11 cellular contexts compared by ENCODE assay signal in genomic region chr3:149654188-149654601, GRCh38. TPM values are rescaled to one million over a fixed set of nuclear protein-coding genes. Genes with fewer than 3 reads are reported as not detected.
DNase-seq lines count a peak whose midpoint lies in the region; ATAC-seq and TF ChIP-seq lines count a peak whose summit lies in the region.
"Had no signal": no experiment of that assay in that cellular context is flagged by ENCODE, and none has a peak within 500 bp of the region (broad histone marks: within the 10 kb centered on the region; RNA-seq: fewer than 3 reads in every experiment).

No MANE protein-coding gene starts in this region.

- H3K27ac ChIP-seq in HUES6 (ENCODE audit: low read depth, low read length), result no peak overlapping the region
- H3K27ac ChIP-seq in thoracic aorta, result peak overlapping the region; percentile 42 to 97

- H3K9me3 Mint-ChIP-seq in activated naive CD4-positive, alpha-beta T cell treated with anti-CD3 and anti-CD28 coated beads for 36 hours, result no peaks in the 10 kb centered on the region
- H3K9me3 Mint-ChIP-seq: central memory CD8-positive, alpha-beta T cell had no signal

- peak; percentile 45 for DNase-seq in astrocyte of the spinal cord (ENCODE audit: low read depth, low spot score)
- peak; percentile 46 for DNase-seq in kidney tubule cell (ENCODE audit: low spot score)
- no peak for DNase-seq in thoracic aorta (ENCODE audit: low spot score)
- no peak for DNase-seq in GM13977 (ENCODE audit: low spot score)
- DNase-seq in activated naive CD4-positive, alpha-beta T cell treated with anti-CD3 and anti-CD28 coated beads for 36 hours, result no peak
- no peak for DNase-seq in midbrain (lab: John Stamatoyannopoulos, UW)
- DNase-seq: activated CD8-positive, alpha-beta memory T cell treated with anti-CD3 and anti-CD28 coated beads for 24 hours; SHP77 treated with DMSO at 0.1 percent for 48 hours had no signal

- intact Hi-C loops in activated naive CD4-positive, alpha-beta T cell treated with anti-CD3 and anti-CD28 coated beads for 36 hours (cut with micrococcal nuclease), result no loop called here

- peaks cover 58% of the 10 kb centered on the region for H3K27me3 Mint-ChIP-seq in activated naive CD4-positive, alpha-beta T cell treated with anti-CD3 and anti-CD28 coated beads for 36 hours (ENCODE audit: low read depth)

- in situ Hi-C loops in astrocyte of the spinal cord (cut with HindIII; ENCODE audit: low sequenced_read_pairs), result no loop called here
- in situ Hi-C loops in GM13977 (cut with MboI; ENCODE audit: low pct_unique_long_range_greater_than_20kb, low sequenced_read_pairs, unreplicated experiment), result no loop called here

- H3K4me1 ChIP-seq in HUES6 (ENCODE audit: control insufficient read depth, insufficient read depth, low read length) (peaks cover 32% of the 10 kb centered on the region), thoracic aorta (ENCODE audit: control insufficient read depth in 1 of 2, low read depth in 2 of 2) (peaks cover 17 to 70% of the 10 kb centered on the region in 2 donors)

- H3K36me3 ChIP-seq in HUES6 (ENCODE audit: control insufficient read depth, insufficient read depth, low read length), result peaks cover 47% of the 10 kb centered on the region
- peaks cover 2% of the 10 kb centered on the region for H3K36me3 ChIP-seq in thoracic aorta

- H3K4me3 Mint-ChIP-seq in activated naive CD4-positive, alpha-beta T cell treated with anti-CD3 and anti-CD28 coated beads for 36 hours, result no peak overlapping the region
- H3K4me3 Mint-ChIP-seq: central memory CD8-positive, alpha-beta T cell had no signal

- TF ChIP-seq CTCF in astrocyte of the spinal cord (IDR thresholded peaks at IDR 0.05; ENCODE audit: low read depth, low read length) (no peak), thoracic aorta (IDR thresholded peaks at IDR 0.05) (no peak), GM13977 (IDR thresholded peaks at IDR 0.05; ENCODE audit: extremely low read depth, insufficient read depth, missing control alignments) (no peak)

- H3K4me1 Mint-ChIP-seq in activated naive CD4-positive, alpha-beta T cell treated with anti-CD3 and anti-CD28 coated beads for 36 hours (ENCODE audit: low read depth), result peaks cover 11% of the 10 kb centered on the region

- H3K27ac Mint-ChIP-seq in activated naive CD4-positive, alpha-beta T cell treated with anti-CD3 and anti-CD28 coated beads for 36 hours, result no peak overlapping the region

- H3K9ac ChIP-seq in HUES6 (ENCODE audit: low read length), result no peak overlapping the region

- H3K27me3 ChIP-seq in HUES6 (ENCODE audit: control insufficient read depth, insufficient read depth, low read length), result no peaks in the 10 kb centered on the region
- no peaks in the 10 kb centered on the region for H3K27me3 ChIP-seq in thoracic aorta (replicated peaks; ENCODE audit: insufficient read depth)

- H3K4me3 ChIP-seq in HUES6 (ENCODE audit: low read depth, low read length) (peak overlapping the region; percentile 23; the same call in 1 of the 2 replicates), astrocyte of the spinal cord (ENCODE audit: low read depth, low read length) (peak overlapping the region; percentile 66), thoracic aorta (peak overlapping the region; percentile 90)

- CTCF ChIA-PET in activated naive CD4-positive, alpha-beta T cell treated with anti-CD3 and anti-CD28 coated beads for 36 hours (lab: Charles Lee), result no interaction called here

- ATAC-seq in thoracic aorta (ENCODE audit: insufficient number of reproducible peaks, low FRiP score, low read depth) (no peak), GM21447 (IDR thresholded peaks at IDR 0.05; ENCODE audit: unreplicated experiment) (no peak)

- H3K9me3 ChIP-seq in HUES6 (ENCODE audit: control insufficient read depth, insufficient read depth, low read depth, low read length) (peaks cover 2% of the 10 kb centered on the region; the same call in 1 of the 2 replicates), thoracic aorta (no peaks in the 10 kb centered on the region)

- H3K36me3 Mint-ChIP-seq in activated naive CD4-positive, alpha-beta T cell treated with anti-CD3 and anti-CD28 coated beads for 36 hours (ENCODE audit: low read depth), result no peaks in the 10 kb centered on the region

RNA-seq across cellular contexts. Expression of gene WWTR1, which starts 3.6 kb away (rescaled TPM):
- 100 to 1,000 TPM; 135 to 243 TPM for total RNA-seq in thoracic aorta
- total RNA-seq in activated naive CD4-positive, alpha-beta T cell treated with anti-CD3 and anti-CD28 coated beads for 36 hours, result under 1 TPM; 0.19 to 0.42 TPM

Comparison
In these comparisons a context has a peak if more than half of its experiments do, and no peak if none do; other contexts are left out.
1. H3K4me3 ChIP-seq: peak in every context shown above with its lines; median percentile 90 in thoracic aorta; 66 in astrocyte of the spinal cord; 23 in HUES6.
2. DNase-seq: peak in astrocyte of the spinal cord (single experiment) and kidney tubule cell (single experiment); none in thoracic aorta (single experiment), GM13977 (single experiment), activated naive CD4-positive, alpha-beta T cell treated with anti-CD3 and anti-CD28 coated beads for 36 hours (single experiment) and midbrain (single experiment).
3. RNA of gene WWTR1, which starts 3.6 kb away (total RNA-seq): 135 to 243 TPM in thoracic aorta; 0.19 to 0.42 TPM in activated naive CD4-positive, alpha-beta T cell treated with anti-CD3 and anti-CD28 coated beads for 36 hours; every median in the first group is over 10 times any median in the second.